21 cellular contexts compared by ENCODE assay signal in the genomic region with DNA sequence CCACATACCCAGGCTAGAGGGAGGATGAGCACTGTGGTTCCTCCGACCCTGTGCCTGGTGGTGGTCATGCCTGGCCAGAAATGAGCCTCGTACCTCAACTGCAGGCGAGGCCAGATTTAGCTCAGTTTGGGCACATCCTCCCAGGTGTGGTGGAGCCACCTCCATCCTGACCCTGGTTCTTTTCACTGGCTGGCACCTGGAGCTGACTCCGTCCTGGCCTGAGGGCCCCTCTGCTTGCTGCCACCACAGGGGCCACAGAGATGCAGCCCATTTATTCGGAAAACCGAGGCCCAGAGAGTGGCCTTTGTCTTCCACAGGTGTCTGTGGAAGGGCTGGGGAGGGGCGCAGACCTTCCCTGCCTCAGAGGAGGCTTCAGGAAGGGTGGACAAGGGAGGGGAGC. TPM values are rescaled to one million over a fixed set of nuclear protein-coding genes. Genes with fewer than 3 reads are reported as not detected.
A peak's percentile ranks its signal among the peaks of the same experiment; 100 is the strongest.
DNase-seq lines count a peak whose midpoint lies in the region; ATAC-seq, FAIRE-seq and TF ChIP-seq lines count a peak whose summit lies in the region.
"Had no signal": no experiment of that assay in that cellular context is flagged by ENCODE, and none has a peak within 500 bp of the region (broad histone marks: within the 10 kb centered on the region; RNA-seq: fewer than 3 reads in every experiment).

No MANE protein-coding gene starts in this region.

- POLR2A ChIA-PET in HepG2 (lab: Yijun Ruan, JAX), result no interaction called here

- CTCF ChIA-PET in HepG2 (lab: Yijun Ruan, JAX; ENCODE audit: low intra/inter-chr PET ratio, low total read pairs), result interaction anchor here (2.2 kb wide), 1 partner anchor 87 kb away, joined by 30 read pairs; no protein-coding TSS in a partner anchor

- H3K4me1 ChIP-seq in HepG2 (ENCODE audit: insufficient read depth, low read length) (peaks cover 26% of the 10 kb centered on the region), right lobe of liver (peaks cover 0 to 13% (median 6%) of the 10 kb centered on the region in 4 donors), keratinocyte (ENCODE audit: control insufficient read depth, extremely low read depth, insufficient read depth, low read length) (peaks cover 32% of the 10 kb centered on the region), spleen (peaks cover 0 to 38% (median 9%) of the 10 kb centered on the region in 6 donors)

- H2AFZ ChIP-seq in HepG2 (ENCODE audit: low read length) (no peak overlapping the region), keratinocyte (ENCODE audit: control insufficient read depth, low read length) (no peak overlapping the region)
- H2AFZ ChIP-seq: GM23248 had no signal

- H3K79me2 ChIP-seq in HepG2 (ENCODE audit: insufficient read depth, low read length) (no peaks in the 10 kb centered on the region), keratinocyte (ENCODE audit: control insufficient read depth, insufficient read depth, low read length) (no peaks in the 10 kb centered on the region)

- FAIRE-seq in HepG2 (lab: Jason Lieb, UNC), result no peak
- FAIRE-seq in keratinocyte (lab: Jason Lieb, UNC), result no peak
- FAIRE-seq: A204.1, RCC 7860 had no signal

- ATAC-seq in HepG2, result no peak
- no peak for ATAC-seq in right lobe of liver
- no peak for ATAC-seq in GM19351 (IDR thresholded peaks at IDR 0.05; ENCODE audit: unreplicated experiment)

- intact Hi-C loops in HepG2 (cut with micrococcal nuclease; ENCODE audit: unreplicated experiment) (loop anchor here (5.0 kb wide), 1 partner anchor 84 kb away; no protein-coding TSS in a partner anchor), right lobe of liver (cut with DNase I) (loop anchor here in 1 of 2 donors (10.0 kb wide), 1 partner anchor 169 kb away; no protein-coding TSS in a partner anchor), spleen (cut with DNase I; ENCODE audit: low total_unique reads) (no loop called here)

- peaks cover 5 to 18% of the 10 kb centered on the region in 2 experiments; a peak in 3 of 5 replicates for H3K36me3 ChIP-seq in HepG2 (replicated peaks in 1 of 2; ENCODE audit: control insufficient read depth in 1 of 2, insufficient read depth in 2 of 2, low read length in 2 of 2)
- H3K36me3 ChIP-seq in right lobe of liver, result peaks cover 0 to 9% (median 0%) of the 10 kb centered on the region in 4 donors
- H3K36me3 ChIP-seq in keratinocyte (ENCODE audit: control insufficient read depth in 2 of 2, extremely low read depth in 1 of 2, insufficient read depth in 2 of 2, low read length in 2 of 2), result peaks cover 5 to 12% of the 10 kb centered on the region in 2 experiments
- H3K36me3 ChIP-seq in spleen, result peaks cover 0 to 26% (median 19%) of the 10 kb centered on the region in 6 donors

- no peaks in the 10 kb centered on the region for H3K9me3 ChIP-seq in HepG2 (ENCODE audit: low read length)
- H3K9me3 ChIP-seq in right lobe of liver, result no peaks in the 10 kb centered on the region
- no peaks in the 10 kb centered on the region for H3K9me3 ChIP-seq in keratinocyte (ENCODE audit: control insufficient read depth, low read depth, low read length)
- H3K9me3 ChIP-seq in spleen, result peaks cover 0 to 4% (median 0%) of the 10 kb centered on the region in 8 donors

- TF ChIP-seq CTCF in HepG2 (CRISPR knock-in tag; IDR thresholded peaks at IDR 0.05) (no peak), right lobe of liver (IDR thresholded peaks at IDR 0.05) (no peak), keratinocyte (optimal IDR thresholded peaks at IDR 0.05 in 1 of 3, IDR thresholded peaks at IDR 0.05 in 1 of 3, conservative IDR thresholded peaks at IDR 0.05 in 1 of 3; ENCODE audit: extremely low read depth in 1 of 3, insufficient read depth in 2 of 3, low read length in 3 of 3) (no peak), spleen (IDR thresholded peaks at IDR 0.05 in 8 of 11, conservative IDR thresholded peaks at IDR 0.05 in 3 of 11) (no peak)

- H3K9ac ChIP-seq in HepG2 (ENCODE audit: insufficient read depth, low read depth, low read length) (no peak overlapping the region), keratinocyte (ENCODE audit: control insufficient read depth, extremely low read depth, insufficient read depth, low read length) (no peak overlapping the region)
- H3K9ac ChIP-seq: GM23248 had no signal

- H4K20me1 ChIP-seq in HepG2 (ENCODE audit: insufficient read depth, low read length) (no peaks in the 10 kb centered on the region), keratinocyte (ENCODE audit: control insufficient read depth, extremely low read depth, insufficient read depth, low read length) (no peaks in the 10 kb centered on the region)

- no peaks in the 10 kb centered on the region for H3K27me3 ChIP-seq in HepG2 (ENCODE audit: control insufficient read depth in 1 of 2, insufficient read depth in 2 of 2, low read length in 2 of 2)
- H3K27me3 ChIP-seq in right lobe of liver, result no peaks in the 10 kb centered on the region
- H3K27me3 ChIP-seq in keratinocyte (ENCODE audit: control insufficient read depth, extremely low read depth, insufficient read depth, low read length), result no peaks in the 10 kb centered on the region
- no peaks in the 10 kb centered on the region for H3K27me3 ChIP-seq in spleen (replicated peaks in 1 of 7)

- DNase-seq in HepG2 (ENCODE audit: low spot score) (no peak), right lobe of liver (no peak), keratinocyte (ENCODE audit: low read depth, low spot score) (no peak), spleen (peak; percentile 71), SK-N-DZ (ENCODE audit: low spot score) (no peak), DMS 273 treated with DMSO at 0.1 percent for 48 hours (lab: John Stamatoyannopoulos, UW) (no peak)
- DNase-seq: DMS79 treated with DMSO at 0.1 percent for 48 hours, GM23248, HCEC 1CT, Karpas-422, MV-4-11, NCI-H1105 treated with DMSO at 0.1 percent for 48 hours, NCI-H1694, NCI-H2081 treated with DMSO at 0.1 percent for 48 hours, NCI-H2171 treated with DMSO at 0.1 percent for 48 hours, NCI-H446 treated with DMSO at 0.1 percent for 48 hours, NCI-H526 treated with DMSO at 0.1 percent for 48 hours, OCI-M1 had no signal

- in situ Hi-C loops in HepG2 (cut with HindIII; ENCODE audit: extremely low pct_ligation_motif_present, low pct_unique_long_range_greater_than_20kb), result loop anchor here (5.0 kb wide), 1 partner anchor 94 kb away; no protein-coding TSS in a partner anchor

- H3K4me2 ChIP-seq in HepG2 (ENCODE audit: low read depth, low read length) (no peak overlapping the region), keratinocyte (ENCODE audit: control insufficient read depth, extremely low read depth, insufficient read depth, low read depth, low read length) (no peak overlapping the region)

- H3K4me3 ChIP-seq in HepG2 (replicated peaks in 1 of 3; ENCODE audit: insufficient read depth in 1 of 3, low read depth in 2 of 3, low read length in 3 of 3) (no peak overlapping the region), right lobe of liver (no peak overlapping the region), keratinocyte (ENCODE audit: control insufficient read depth in 2 of 3, extremely low read depth in 1 of 3, insufficient read depth in 2 of 3, low read depth in 1 of 3, low read length in 3 of 3) (no peak overlapping the region), spleen (no peak overlapping the region)
- H3K4me3 ChIP-seq: GM23248 had no signal

- no peak overlapping the region for H3K27ac ChIP-seq in HepG2 (ENCODE audit: extremely low read length, insufficient read depth, low read length)
- H3K27ac ChIP-seq in right lobe of liver, result no peak overlapping the region
- peak overlapping the region; percentile 30 for H3K27ac ChIP-seq in keratinocyte (ENCODE audit: control insufficient read depth, insufficient read depth, low read length)
- H3K27ac ChIP-seq in spleen, result no peak overlapping the region
- H3K27ac ChIP-seq: GM23248 had no signal

- H3K9me1 ChIP-seq in keratinocyte (ENCODE audit: control insufficient read depth, extremely low read depth, insufficient read depth, low read length), result no peaks in the 10 kb centered on the region

- TF ChIP-seq EP300 in HepG2 (IDR thresholded peaks at IDR 0.05; ENCODE audit: low read depth in 2 of 2, low read length in 2 of 2) (no peak), HepG2 (CRISPR knock-in tag; IDR thresholded peaks at IDR 0.05; ENCODE audit: borderline replicate concordance) (no peak)

- no TSS peak for BruUV-seq in HepG2 (replicated peaks; lab: Mats Ljungman, UMichigan)

- dilution Hi-C loops in keratinocyte (cut with MboI; ENCODE audit: extremely low pct_ligation_motif_present, low sequenced_read_pairs), result no loop called here

- TF ChIP-seq POLR2A in HepG2 (IDR thresholded peaks at IDR 0.05; ENCODE audit: insufficient read depth in 1 of 2, low read depth in 2 of 2, low read length in 2 of 2) (no peak), right lobe of liver (IDR thresholded peaks at IDR 0.05) (no peak), spleen (IDR thresholded peaks at IDR 0.05) (no peak)

- WGBS in HepG2 (ENCODE audit: low lambda C conversion rate), result 92% methylated on average over 6 of the region's 7 CpGs
- WGBS in right lobe of liver (ENCODE audit: insufficient coverage, low coverage, low lambda C conversion rate, missing lambda C conversion rate), result 77% methylated on average over 6 of the region's 7 CpGs
- 88 to 95% (median 89%) methylated on average over 6 to 7 of the region's 7 CpGs for WGBS in spleen, 5 donors

- TF ChIP-seq RAD21 in HepG2 (CRISPR knock-in tag; IDR thresholded peaks at IDR 0.05), result no peak

RNA-seq across cellular contexts. Expression of a gene that starts 9.0 kb away (rescaled TPM):
- 41.7 and 66.7 TPM in 2 replicates for total RNA-seq in HepG2 (2016; rRNA removed; fragmentation: Illumina TruSeq; extraction: Trizol)
- 9.5 and 13.8 TPM in 2 replicates for total RNA-seq in HepG2 (2016; cell fraction: cytosol; rRNA removed; fragmentation: Illumina TruSeq; extraction: Trizol; ENCODE audit: low read depth)
- total RNA-seq in HepG2 (2016; cell fraction: insoluble cytoplasmic fraction; rRNA removed; fragmentation: Illumina TruSeq; extraction: Trizol), result 41.6 and 68.2 TPM in 2 replicates
- total RNA-seq in HepG2 (2016; cell fraction: membrane; rRNA removed; fragmentation: Illumina TruSeq; extraction: Trizol), result 19.0 and 21.9 TPM in 2 replicates
- total RNA-seq in HepG2 (2016; cell fraction: nucleus; rRNA removed; fragmentation: Illumina TruSeq; extraction: Trizol), result 26.8 and 27.4 TPM in 2 replicates
- polyA plus RNA-seq in HepG2 (2011; rRNA removed), result 51.0 and 61.6 TPM in 2 replicates
- 42.3 and 50.3 TPM in 2 replicates for polyA plus RNA-seq in HepG2 (2011; cell fraction: cytosol; rRNA removed)
- polyA plus RNA-seq in HepG2 (2011; cell fraction: nucleus; rRNA removed), result 41.8 and 43.9 TPM in 2 replicates
- polyA plus RNA-seq in HepG2 (2012), result 40.6 and 42.9 TPM in 2 replicates
- polyA plus RNA-seq in HepG2 (2016; cell fraction: cytosol; fragmentation: Illumina TruSeq; extraction: Trizol; ENCODE audit: low read depth), result 3.0 and 3.1 TPM in 2 replicates
- 50.7 and 53.6 TPM in 2 replicates for polyA plus RNA-seq in HepG2 (2016; cell fraction: insoluble cytoplasmic fraction; fragmentation: Illumina TruSeq; extraction: Trizol; ENCODE audit: low read depth)
- 7.0 and 7.1 TPM in 2 replicates for polyA plus RNA-seq in HepG2 (2016; cell fraction: membrane; fragmentation: Illumina TruSeq; extraction: Trizol; ENCODE audit: low read depth)
- 40.6 and 48.9 TPM in 2 replicates for polyA plus RNA-seq in HepG2 (2016; cell fraction: nucleus; fragmentation: Illumina TruSeq; extraction: Trizol; ENCODE audit: insufficient read depth, low read depth)
- 16.2 and 65.9 TPM in 2 replicates for polyA minus RNA-seq in HepG2 (2011; rRNA and poly(A)+ RNA removed; ENCODE audit: low replicate concordance)
- polyA minus RNA-seq in HepG2 (2011; cell fraction: cytosol; rRNA and poly(A)+ RNA removed), result 38.9 and 45.0 TPM in 2 replicates
- 43.4 and 53.0 TPM in 2 replicates for polyA minus RNA-seq in HepG2 (2011; cell fraction: nucleus; rRNA and poly(A)+ RNA removed)
- total RNA-seq in right lobe of liver, result 10 to 100 TPM; 19.8 to 48.4 (median 30.4) TPM
- 24.7 to 36.1 TPM (median 28.3 TPM) in 3 replicates for polyA plus RNA-seq in keratinocyte
- polyA plus RNA-seq in keratinocyte (2011; ENCODE audit: low read depth), result 64.4 TPM
- 21.7 and 29.3 TPM in 2 replicates for polyA plus RNA-seq in keratinocyte (2011; cell fraction: cytosol; rRNA removed)
- 28.2 and 34.4 TPM in 2 replicates for polyA plus RNA-seq in keratinocyte (2011; cell fraction: nucleus; rRNA removed)
- polyA plus RNA-seq in keratinocyte (2012; ENCODE audit: low replicate concordance), result 24.3 and 29.7 TPM in 2 replicates
- polyA minus RNA-seq in keratinocyte, result 13.4 to 26.9 TPM (median 24.5 TPM) in 3 replicates
- polyA minus RNA-seq in keratinocyte (2011; cell fraction: cytosol; rRNA and poly(A)+ RNA removed), result 25.3 TPM
- 11.1 and 20.1 TPM in 2 replicates for polyA minus RNA-seq in keratinocyte (2011; cell fraction: nucleus; rRNA and poly(A)+ RNA removed)
- total RNA-seq in spleen, result 10 to 100 TPM; 30.9 to 46.8 (median 40.8) TPM
- polyA plus RNA-seq in spleen, result 10 to 100 TPM; 15.0 to 23.6 (median 15.6) TPM
- 29.4 TPM in 2 replicates for polyA plus RNA-seq in SK-N-DZ (2014; cell fraction: cytosol; rRNA removed)
- 27.3 and 28.8 TPM in 2 replicates for polyA plus RNA-seq in SK-N-DZ (2014; cell fraction: nucleus; rRNA removed)
